Comparison of ENCODE assay signal across 18 cellular contexts in the genomic region with DNA sequence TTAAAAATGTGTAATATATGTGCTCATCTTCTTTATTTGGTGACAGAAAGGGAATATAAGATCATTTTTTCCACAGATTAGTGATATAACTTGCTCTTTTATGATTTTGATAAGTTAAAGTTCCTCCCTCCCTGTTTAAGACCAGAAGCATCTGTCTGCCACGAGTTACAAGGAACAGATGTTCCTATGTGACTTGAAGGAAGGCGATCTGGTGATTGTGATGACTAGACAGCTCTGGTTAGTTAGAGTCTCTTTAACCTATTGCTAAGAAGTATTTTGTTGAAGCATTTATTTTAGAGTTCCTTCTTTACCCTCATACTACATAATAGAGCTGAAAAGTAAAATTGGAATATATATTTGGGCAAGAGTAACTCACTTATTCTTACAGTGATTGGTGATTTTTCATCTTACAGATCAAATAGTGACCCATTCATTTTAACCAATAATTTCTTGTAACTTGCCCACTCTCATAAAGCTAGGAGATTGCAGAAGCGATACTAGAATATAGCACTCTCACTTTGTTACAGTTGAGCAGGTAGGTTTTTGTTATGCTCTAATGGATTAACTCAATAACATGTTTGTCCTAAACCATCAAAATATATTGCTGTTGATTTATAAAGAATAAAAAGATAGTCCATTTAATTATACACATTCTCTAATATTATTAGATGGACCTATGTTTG.
"Had no signal": no experiment of that assay in that cellular context is flagged by ENCODE, and none has a peak within 500 bp of the region (broad histone marks: within the 10 kb centered on the region; RNA-seq: fewer than 3 reads in every experiment).

No MANE protein-coding gene starts in this region.

- ATAC-seq: activated CD4-positive, CD25-positive, alpha-beta regulatory T cell treated with anti-CD3 and anti-CD28 coated beads, Interleukin-2, amount 50 U/mL, for 24 hours; activated T-cell treated with anti-CD3 and anti-CD28 coated beads, Interleukin-2, amount 50 U/mL, for 72 hours; left colon; right lobe of liver; stimulated activated naive B cell treated with anti-CD40 and anti-IgM and Interleukin-4, amounts not matched to agents 10 μg/mL and 1 μg/mL and 100 μg/mL, for 72 hours had no signal

- H3K27ac ChIP-seq: prostate gland, right lobe of liver, spleen, tibial nerve, vagina had no signal

- H3K36me3 ChIP-seq: prostate gland, right lobe of liver, spleen, tibial nerve, vagina had no signal

- H3K4me1 ChIP-seq: prostate gland, right lobe of liver, spleen, tibial nerve, vagina had no signal

- DNase-seq: activated CD4-positive, alpha-beta memory T cell treated with anti-CD3 and anti-CD28 coated beads for 36 hours; activated gamma-delta T cell treated with Interleukin-2 at 50 U/mL for 16 hours; activated naive CD8-positive, alpha-beta T cell treated with anti-CD3 and anti-CD28 coated beads for 36 hours; activated T-cell treated with anti-CD3 and anti-CD28 coated beads, Interleukin-2, amount 50 U/mL, for 72 hours; cerebellar nuclear complex; endodermal cell; erythroblast; immature natural killer cell; left colon; nephron progenitor cell; right lobe of liver; spleen; stimulated activated CD4-positive, alpha-beta T cell treated with anti-CD3 and anti-CD28 coated beads, Interleukin-1b, Interleukin-23, amount 100 ng/mL, for 48 hours; stimulated activated naive B cell treated with anti-CD40 and anti-IgM and Interleukin-4, amounts not matched to agents 10 μg/mL and 1 μg/mL and 100 μg/mL, for 72 hours had no signal

- H3K27me3 ChIP-seq: right lobe of liver, spleen, tibial nerve, vagina had no signal

- H3K4me3 ChIP-seq: prostate gland, right lobe of liver, spleen, tibial nerve, vagina had no signal

- H3K9me3 ChIP-seq: prostate gland, tibial nerve, vagina had no signal
